Comparison of ENCODE assay signal across 8 cellular contexts in the genomic region with DNA sequence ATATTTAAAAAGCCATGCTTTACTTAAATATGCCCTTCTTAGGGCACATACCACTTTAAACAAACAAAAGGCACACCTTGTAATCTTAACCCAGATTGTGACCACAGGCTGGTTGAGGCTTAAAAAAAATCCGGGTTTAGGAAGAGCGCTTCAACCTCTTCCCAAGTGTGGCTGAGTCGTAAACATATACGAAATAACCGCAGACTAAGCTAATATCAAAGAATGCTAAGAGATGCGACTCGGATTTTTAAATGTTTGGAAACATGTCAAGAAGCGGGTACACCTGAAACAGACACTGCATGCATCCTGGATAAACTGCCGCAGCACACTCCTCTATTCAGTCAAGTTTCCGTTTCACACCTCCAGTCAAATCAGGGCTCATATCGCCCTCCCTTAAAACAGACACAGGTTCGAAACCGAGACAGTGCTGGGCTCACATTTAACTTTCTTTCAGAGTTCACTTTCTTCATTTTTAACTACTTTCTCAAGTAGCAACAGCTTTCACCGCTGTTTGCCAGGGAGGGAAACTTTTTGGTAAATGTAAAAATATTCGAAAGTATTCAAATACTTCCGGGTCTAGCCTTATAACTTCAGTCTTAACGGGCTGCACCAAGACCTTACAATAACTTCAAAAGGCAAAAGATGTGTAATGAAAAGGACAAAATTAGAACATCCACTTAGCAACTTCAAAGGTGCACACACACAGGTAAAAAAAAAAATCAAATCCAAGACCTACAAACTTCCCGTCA. TPM values are rescaled to one million over a fixed set of nuclear protein-coding genes. Genes with fewer than 3 reads are reported as not detected.
A peak's percentile ranks its signal among the peaks of the same experiment; 100 is the strongest.
DNase-seq lines count a peak whose midpoint lies in the region; ATAC-seq and TF ChIP-seq lines count a peak whose summit lies in the region.

No MANE protein-coding gene starts in this region.

- in situ Hi-C loops in astrocyte of the spinal cord (cut with HindIII; ENCODE audit: low sequenced_read_pairs), result no loop called here

- H3K9me3 ChIP-seq in right lobe of liver, result no peaks in the 10 kb centered on the region

- H3K27ac ChIP-seq in right lobe of liver, result peak overlapping the region in 2 of 3 donors; percentile 93 to 96

- CTCF ChIA-PET in AG04449 (lab: Yijun Ruan, JAX), result interaction anchor here (0.8 to 1.1 kb wide), 4 partner anchors 43 to 266 kb away, joined by 3 to 4 read pairs (median 3); no protein-coding TSS in a partner anchor

- H3K27me3 ChIP-seq in right lobe of liver, result no peaks in the 10 kb centered on the region

- TF ChIP-seq CTCF in AG04449 (IDR thresholded peaks at IDR 0.05; ENCODE audit: insufficient read depth, low read length, missing control alignments) (no peak), astrocyte of the spinal cord (IDR thresholded peaks at IDR 0.05; ENCODE audit: low read depth, low read length) (no peak), right lobe of liver (IDR thresholded peaks at IDR 0.05) (no peak)

- H3K4me1 ChIP-seq in right lobe of liver, result peaks cover 0 to 9% (median 2%) of the 10 kb centered on the region in 4 donors

- H3K4me3 ChIP-seq in AG04449 (ENCODE audit: low read depth, low read length) (peak overlapping the region; percentile 93), astrocyte of the spinal cord (ENCODE audit: low read depth, low read length) (peak overlapping the region; percentile 97), right lobe of liver (peak overlapping the region; percentile 83 to 87 (median 84))

- ATAC-seq in HG02973 (IDR thresholded peaks at IDR 0.05; ENCODE audit: unreplicated experiment) (peak; percentile 54), right lobe of liver (peak in 1 of 4 donors; percentile 9)

- POLR2A ChIA-PET in AG04449 (lab: Yijun Ruan, JAX), result no interaction called here

- WGBS in right lobe of liver (ENCODE audit: insufficient coverage, low coverage, low lambda C conversion rate, missing lambda C conversion rate), result 3% methylated on average over 18 of the region's 18 CpGs

- H3K36me3 ChIP-seq in right lobe of liver, result no peaks in the 10 kb centered on the region

- peak; percentile 50 for TF ChIP-seq POLR2A in GM18526 (IDR thresholded peaks at IDR 0.05; ENCODE audit: extremely low read depth, insufficient read length)
- TF ChIP-seq POLR2A in right lobe of liver (IDR thresholded peaks at IDR 0.05), result no peak

- intact Hi-C loops in right lobe of liver (cut with DNase I), result no loop called here

- DNase-seq in AG04449 (ENCODE audit: low read depth, low spot score), result no peak
- peak; percentile 11 for DNase-seq in NOMO-1 treated with dmso at 0.1 percent for 144 hours (lab: John Stamatoyannopoulos, UW; ENCODE audit: unreplicated experiment)
- DNase-seq in astrocyte of the spinal cord (ENCODE audit: low read depth, low spot score), result peak; percentile 39
- DNase-seq in right lobe of liver, result no peak
- DNase-seq in stimulated activated naive CD4-positive, alpha-beta T cell (lab: John Stamatoyannopoulos, UW), result peak in 5 of 6 experiments; percentile 8 to 68 (median 40)
- no peak for DNase-seq in NK-92 (lab: John Stamatoyannopoulos, UW; ENCODE audit: unreplicated experiment)

RNA-seq across cellular contexts. Expression of a gene that starts 1.3 kb away (rescaled TPM):
- total RNA-seq in right lobe of liver, result 10 to 100 TPM; 17.8 to 49.2 (median 27.1) TPM

Comparison
In these comparisons a context has a peak if more than half of its experiments do, and no peak if none do; other contexts are left out.
1. DNase-seq: peak in NOMO-1 treated with dmso at 0.1 percent for 144 hours (single experiment), astrocyte of the spinal cord (single experiment) and stimulated activated naive CD4-positive, alpha-beta T cell (5 of 6); none in AG04449 (single experiment), right lobe of liver (0 of 3) and NK-92 (single experiment).
2. Peak in every context shown above with its lines, with median percentiles within 50 percentile points of each other: H3K4me3 ChIP-seq.